ENCODE assay signal across 24 cellular contexts in genomic region chr21:34550400-34550799, GRCh38. TPM values are rescaled to one million over a fixed set of nuclear protein-coding genes. Genes with fewer than 3 reads are reported as not detected.
A peak's percentile ranks its signal among the peaks of the same experiment; 100 is the strongest.
DNase-seq lines count a peak whose midpoint lies in the region; ATAC-seq, FAIRE-seq and TF ChIP-seq lines count a peak whose summit lies in the region.
"Had no signal": no experiment of that assay in that cellular context is flagged by ENCODE, and none has a peak within 500 bp of the region (broad histone marks: within the 10 kb centered on the region; RNA-seq: fewer than 3 reads in every experiment).

No MANE protein-coding gene starts in this region.

- TF ChIP-seq EP300 in K562 (IDR thresholded peaks at IDR 0.05; ENCODE audit: low read length): no peak

- no peak overlapping the region for H4K5ac ChIP-seq in IMR-90 (ENCODE audit: low read depth, low read length)

- 0 out of 2 replicates have a peak overlapping the region, but pooled peaks have one; percentile 11 for H2AK5ac ChIP-seq in IMR-90 (ENCODE audit: low read depth, low read length)

- H3K4me2 ChIP-seq in IMR-90 (ENCODE audit: low read depth, low read length): no peak overlapping the region
- no peak overlapping the region for H3K4me2 ChIP-seq in K562 (ENCODE audit: insufficient read depth, low read length)
- H3K4me2 ChIP-seq: A549, BLaER1 had no signal

- no peak overlapping the region for H3K18ac ChIP-seq in IMR-90 (ENCODE audit: low read depth, low read length)

- H3K4ac ChIP-seq in IMR-90 (ENCODE audit: low read depth, low read length): peak overlapping the region; percentile 24; the same call in 1 of the 2 replicates

- in situ Hi-C loops in IMR-90 (cut with MboI; ENCODE audit: low sequenced_read_pairs) (no loop called here), K562 (cut with MboI) (no loop called here)

- peaks cover 24 to 45% of the 10 kb centered on the region in 2 experiments for H3K79me1 ChIP-seq in IMR-90 (ENCODE audit: low read depth in 1 of 2, low read length in 2 of 2)

- no peak overlapping the region; a peak in 1 of 4 replicates for H4K8ac ChIP-seq in IMR-90 (ENCODE audit: low read depth in 2 of 2, low read length in 2 of 2)

- H2BK20ac ChIP-seq in IMR-90 (ENCODE audit: low read depth, low read length): no peak overlapping the region

- H3K9me3 ChIP-seq in HEK293 (ENCODE audit: control insufficient read depth, insufficient read depth, low read depth, low read length): no peaks in the 10 kb centered on the region
- no peaks in the 10 kb centered on the region for H3K9me3 ChIP-seq in IMR-90 (ENCODE audit: control insufficient read depth, insufficient read depth, low read length)
- no peaks in the 10 kb centered on the region; the same call in 1 of the 2 replicates for H3K9me3 ChIP-seq in K562 (replicated peaks; ENCODE audit: control insufficient read depth, insufficient read depth, low read depth, low read length)
- H3K9me3 ChIP-seq: A549 had no signal

- BruUV-seq in IMR-90 (replicated peaks; lab: Mats Ljungman, UMichigan) (no TSS peak), K562 (replicated peaks; lab: Mats Ljungman, UMichigan) (no TSS peak)

- H3K36me3 ChIP-seq in HEK293 (ENCODE audit: control insufficient read depth in 2 of 2, insufficient read depth in 1 of 2, low read length in 2 of 2): no peaks in the 10 kb centered on the region
- no peaks in the 10 kb centered on the region for H3K36me3 ChIP-seq in IMR-90 (ENCODE audit: control insufficient read depth, insufficient read depth, low read length)
- no peaks in the 10 kb centered on the region for H3K36me3 ChIP-seq in K562 (ENCODE audit: control insufficient read depth, insufficient read depth, low read length)

- no peak for TF ChIP-seq CTCF in HEK293 (tag by site-specific recombination; IDR thresholded peaks at IDR 0.05)
- TF ChIP-seq CTCF in IMR-90 (conservative IDR thresholded peaks at IDR 0.05; ENCODE audit: low read depth, low read length): no peak
- no peak for TF ChIP-seq CTCF in K562 (IDR thresholded peaks at IDR 0.05 in 2 of 3, conservative IDR thresholded peaks at IDR 0.05 in 1 of 3; ENCODE audit: insufficient read depth in 2 of 3, low read depth in 1 of 3, low read length in 3 of 3)

- H4K91ac ChIP-seq in IMR-90 (ENCODE audit: insufficient read depth, low read depth, low read length): no peak overlapping the region

- no peak overlapping the region for H3K56ac ChIP-seq in IMR-90 (ENCODE audit: extremely low read depth, insufficient read depth, low read length)

- no peak overlapping the region for H3K4me3 ChIP-seq in HEK293 (ENCODE audit: low read depth, low read length)
- no peak overlapping the region for H3K4me3 ChIP-seq in IMR-90 (ENCODE audit: insufficient read depth, low read depth, low read length)
- no peak overlapping the region for H3K4me3 ChIP-seq in K562
- H3K4me3 ChIP-seq: A549, BLaER1, GM12878 had no signal

- peak overlapping the region; percentile 38; the same call in 1 of the 3 replicates for H2BK15ac ChIP-seq in IMR-90 (ENCODE audit: low read depth, low read length)

- CTCF ChIA-PET in HEK293 (lab: Yijun Ruan, JAX) (interaction anchor here (1.0 to 3.2 kb wide), 3 partner anchors 11 to 53 kb away, joined by 3 to 16 read pairs (median 5); no protein-coding TSS in a partner anchor), IMR-90 (lab: Yijun Ruan, JAX) (no interaction called here), K562 (lab: Yijun Ruan, JAX; ENCODE audit: low intra/inter-chr PET ratio) (no interaction called here)

- no peak overlapping the region for H3K27ac ChIP-seq in HEK293 (ENCODE audit: extremely low read depth, low read depth, low read length)
- H3K27ac ChIP-seq in IMR-90 (ENCODE audit: insufficient read depth, low read length): no peak overlapping the region
- no peak overlapping the region for H3K27ac ChIP-seq in K562 (ENCODE audit: extremely low read depth, low read depth, low read length)
- H3K27ac ChIP-seq: 22Rv1, A549, BLaER1 had no signal

- H3K23ac ChIP-seq in IMR-90 (ENCODE audit: low read depth, low read length): no peak overlapping the region

- no peak overlapping the region for H2BK5ac ChIP-seq in IMR-90 (ENCODE audit: low read depth, low read length, poor library complexity, severe bottlenecking)

- no peak overlapping the region for H3K9ac ChIP-seq in IMR-90 (ENCODE audit: low read depth, low read length)
- no peak overlapping the region for H3K9ac ChIP-seq in K562 (ENCODE audit: insufficient read depth in 1 of 2, low read depth in 2 of 2, low read length in 2 of 2)
- H3K9ac ChIP-seq: BLaER1 had no signal

- H4K20me1 ChIP-seq in IMR-90 (ENCODE audit: insufficient read depth, low read length): no peaks in the 10 kb centered on the region
- no peaks in the 10 kb centered on the region for H4K20me1 ChIP-seq in K562 (replicated peaks; ENCODE audit: control insufficient read depth, insufficient read depth, low read length)
- H4K20me1 ChIP-seq: BLaER1 had no signal

- dilution Hi-C loops in IMR-90 (cut with HindIII; ENCODE audit: low sequenced_read_pairs, unreplicated experiment): no loop called here

- intact Hi-C loops in IMR-90 (cut with micrococcal nuclease): no loop called here
- intact Hi-C loops in K562 (cut with micrococcal nuclease): no loop called here

- no peaks in the 10 kb centered on the region for H3K4me1 ChIP-seq in HEK293 (ENCODE audit: control insufficient read depth, insufficient read depth, low read length)
- peaks cover 13% of the 10 kb centered on the region for H3K4me1 ChIP-seq in IMR-90 (ENCODE audit: control insufficient read depth, insufficient read depth, low read length)
- H3K4me1 ChIP-seq in K562 (replicated peaks in 1 of 2; ENCODE audit: control insufficient read depth in 2 of 2, insufficient read depth in 2 of 2, low read length in 2 of 2): peaks cover 0 to 6% of the 10 kb centered on the region in 2 experiments; a peak in 3 of 5 replicates

- H3K27me3 ChIP-seq in IMR-90 (ENCODE audit: control insufficient read depth, insufficient read depth, low read length): no peaks in the 10 kb centered on the region
- no peaks in the 10 kb centered on the region for H3K27me3 ChIP-seq in K562 (ENCODE audit: control insufficient read depth in 2 of 2, insufficient read depth in 2 of 2, low read length in 2 of 2)
- H3K27me3 ChIP-seq: BLaER1 had no signal

- TF ChIP-seq POLR2A in IMR-90 (IDR thresholded peaks at IDR 0.05; ENCODE audit: low read depth, low read length) (no peak), K562 (conservative IDR thresholded peaks at IDR 0.05) (no peak)

- H2AFZ ChIP-seq in IMR-90 (replicated peaks; ENCODE audit: low read length, poor library complexity): no peak overlapping the region
- H2AFZ ChIP-seq in K562 (ENCODE audit: low read depth, low read length): no peak overlapping the region

- DNase-seq in IMR-90 (no peak), K562 (ENCODE audit: extremely low read depth in 1 of 4, low spot score in 3 of 4) (no peak), MV-4-11 (lab: John Stamatoyannopoulos, UW) (no peak), OCI-M2 (lab: John Stamatoyannopoulos, UW; ENCODE audit: unreplicated experiment) (no peak)
- DNase-seq: AML-193; C1 segment of cervical spinal cord; CD4-positive, alpha-beta memory T cell; CD4-positive, CD25-positive, alpha-beta regulatory T cell; CD8-positive, alpha-beta memory T cell; COR-L47; DMS 273 treated with DMSO at 0.1 percent for 48 hours; DMS153; DMS53; DMS79; DND-41; EL; GDM1 had no signal

- ATAC-seq in IMR-90 (ENCODE audit: low read depth): no peak
- no peak for ATAC-seq in K562
- ATAC-seq in HG02884 (IDR thresholded peaks at IDR 0.05; ENCODE audit: unreplicated experiment): no peak
- ATAC-seq: A549, GM12878 had no signal

- no peak for TF ChIP-seq RAD21 in IMR-90 (IDR thresholded peaks at IDR 0.05; ENCODE audit: low read length)
- TF ChIP-seq RAD21 in K562 (CRISPR knock-in tag; conservative IDR thresholded peaks at IDR 0.05 in 1 of 2, IDR thresholded peaks at IDR 0.05 in 1 of 2): no peak

- H3K9me1 ChIP-seq in IMR-90 (ENCODE audit: insufficient read depth, low read length) (peaks cover 21% of the 10 kb centered on the region), K562 (ENCODE audit: control insufficient read depth, insufficient read depth, low read length) (no peaks in the 10 kb centered on the region)

- POLR2A ChIA-PET in HEK293 (lab: Yijun Ruan, JAX) (no interaction called here), IMR-90 (lab: Charles Lee; ENCODE audit: unreplicated experiment) (no interaction called here), K562 (lab: Yijun Ruan, JAX) (interaction anchor here (0.6 to 0.7 kb wide), 2 partner anchors 9 to 533 kb away, joined by 3 to 4 read pairs; no protein-coding TSS in a partner anchor)

- no peak overlapping the region for H3K14ac ChIP-seq in IMR-90 (replicated peaks; ENCODE audit: low read depth, low read length)

- no peak for FAIRE-seq in K562 (lab: Jason Lieb, UNC)
- FAIRE-seq: A549, GM12878, GM18507 had no signal

- H2AK9ac ChIP-seq in IMR-90 (replicated peaks; ENCODE audit: low read depth, low read length, poor library complexity): no peak overlapping the region

- H2BK120ac ChIP-seq in IMR-90 (ENCODE audit: low read depth, low read length): 0 out of 2 replicates have a peak overlapping the region, but pooled peaks have one; percentile 8

- H3K79me2 ChIP-seq in K562 (ENCODE audit: control insufficient read depth, insufficient read depth, low read length): no peaks in the 10 kb centered on the region

TF ChIP-seq in K562, 482 proteins besides CTCF, POLR2A, EP300 and RAD21 (continues in another document):
- TF ChIP-seq CEBPB (tag; IDR thresholded peaks at IDR 0.05): 0 out of 2 replicates have a peak, but pooled peaks have one; percentile 35

RNA-seq across cellular contexts. Expression of gene KCNE1, which starts 38.4 kb away (rescaled TPM):
- 0.83 and 0.90 TPM in 2 replicates for total RNA-seq in IMR-90 (2012; rRNA removed)
- 0.37 and 0.46 TPM in 2 replicates for polyA plus RNA-seq in IMR-90 (2012; rRNA removed)
- 0.22 and 0.25 TPM in 2 replicates for polyA plus RNA-seq in IMR-90 (2012; cell fraction: cytosol; rRNA removed)
- 0.92 and 1.2 TPM in 2 replicates for polyA plus RNA-seq in IMR-90 (2012; cell fraction: nucleus; rRNA removed; ENCODE audit: low replicate concordance)
- total RNA-seq in K562 (2011; cell fraction: chromatin; rRNA removed; ENCODE audit: low replicate concordance): 0.79 and 1.0 TPM in 2 replicates
- 0.33 and 0.39 TPM in 2 replicates for total RNA-seq in K562 (2011; cell fraction: nucleolus; rRNA removed)
- total RNA-seq in K562 (2011; cell fraction: nucleoplasm; rRNA removed): 0.37 and 1.1 TPM in 2 replicates
- 0.12 TPM in 1 of 2 replicates, not detected in the other for total RNA-seq in K562 (2014; rRNA removed)
- total RNA-seq in K562 (2014; rRNA removed; fragmentation: Illumina TruSeq; extraction: Trizol): 0.16 and 0.22 TPM in 2 replicates
- total RNA-seq in K562 (2015; rRNA removed; fragmentation: Illumina TruSeq; extraction: Trizol): 0.07 and 0.11 TPM in 2 replicates
- 0.16 and 0.34 TPM in 2 replicates for total RNA-seq in K562 (2021)
- polyA plus RNA-seq in K562 (2011; rRNA removed): 0.09 and 0.22 TPM in 2 replicates
- polyA plus RNA-seq in K562 (2011; cell fraction: cytosol; rRNA removed): 0.09 TPM in 1 of 2 replicates, not detected in the other
- polyA plus RNA-seq in K562 (2011; cell fraction: nucleus; rRNA removed): 0.13 and 0.36 TPM in 2 replicates
- polyA plus RNA-seq in K562 (2012): 0.07 and 0.10 TPM in 2 replicates
- polyA plus RNA-seq in K562 (2014; fragmentation: Illumina TruSeq; extraction: Trizol): 0.07 and 0.08 TPM in 2 replicates
- polyA plus RNA-seq in K562 (2014; fragmentation: Nextera tagmentation; extraction: Ambion mirVana): not detected
- 0.05 TPM in 1 of 2 replicates, not detected in the other for polyA plus RNA-seq in K562 (2014; rRNA removed)
- polyA minus RNA-seq in K562 (2011; rRNA and poly(A)+ RNA removed): 0.09 TPM in 1 of 2 replicates, not detected in the other
- polyA minus RNA-seq in K562 (2011; cell fraction: cytosol; rRNA and poly(A)+ RNA removed): not detected in 2 replicates
- 0.13 and 0.56 TPM in 2 replicates for polyA minus RNA-seq in K562 (2011; cell fraction: nucleus; rRNA and poly(A)+ RNA removed)
- polyA plus RNA-seq: CD4-positive, CD25-positive, alpha-beta regulatory T cell; CD8-positive, alpha-beta memory T cell had no signal
